In the genomic region with DNA sequence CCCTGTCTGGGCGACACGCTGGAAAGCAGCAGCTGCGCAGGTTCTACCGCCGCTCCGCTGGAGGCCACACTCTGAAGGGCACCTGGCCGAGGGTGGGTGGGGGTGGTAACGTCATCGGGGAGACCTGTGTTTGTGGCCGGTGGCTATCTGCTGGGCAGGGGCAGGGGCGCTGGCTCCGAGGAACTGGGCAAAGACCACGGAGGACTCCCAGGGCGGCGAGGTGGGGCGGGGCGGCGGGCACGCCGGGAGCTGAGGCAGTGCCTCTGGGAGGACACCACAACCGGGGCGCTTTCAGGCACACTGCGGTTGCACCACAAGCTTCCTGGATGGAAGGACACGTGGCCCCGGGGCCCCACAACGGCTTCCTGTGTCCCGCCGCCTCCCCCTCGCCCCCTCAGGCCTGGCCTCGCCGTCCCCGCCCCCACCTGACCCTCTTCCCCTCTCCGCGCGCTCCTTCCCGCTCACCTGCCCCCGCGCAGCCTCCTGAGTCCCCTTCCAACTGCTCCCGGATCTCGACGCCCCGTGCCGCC, we compare ENCODE assay signal across 8 cellular contexts. TPM values are rescaled to one million over a fixed set of nuclear protein-coding genes. Genes with fewer than 3 reads are reported as not detected.
DNase-seq lines count a peak whose midpoint lies in the region; ATAC-seq lines count a peak whose summit lies in the region.

No MANE protein-coding gene starts in this region.

- H3K27ac ChIP-seq in adipose tissue (ENCODE audit: low read depth, low read length), result peak overlapping the region; percentile 58

- DNase-seq in COLO668 (lab: John Stamatoyannopoulos, UW; ENCODE audit: unreplicated experiment) (peak; percentile 92), T-helper 1 cell (peak; percentile 76 to 91 (median 80)), iris pigment epithelial cell (ENCODE audit: low read depth) (peak; percentile 56), foreskin melanocyte (no peak)
- peak; percentile 76 for DNase-seq in stimulated activated CD4-positive, alpha-beta T cell treated with anti-CD3 and anti-CD28 coated beads, Interleukin-2, amount 100 ng/mL, for 4 hours (ENCODE audit: low read depth)

- ATAC-seq in GM19455 (IDR thresholded peaks at IDR 0.05; ENCODE audit: unreplicated experiment) (peak; percentile 38), HG03571 (IDR thresholded peaks at IDR 0.05; ENCODE audit: unreplicated experiment) (peak; percentile 32)

- 6 to 12% (median 9%) methylated on average over 31 to 43 of the region's 43 CpGs for WGBS in adipose tissue, 3 donors

RNA-seq across cellular contexts. Expression of a gene that starts 3.3 kb away (rescaled TPM):
- 10 to 100 TPM in 2 of 3 donors, 1 to 10 TPM in 1; 9.6 to 23.1 (median 19.6) TPM for polyA plus RNA-seq in adipose tissue

RNA-seq across cellular contexts. Expression of a gene that starts 23.8 kb away (rescaled TPM):
- 10 to 100 TPM in 2 of 3 donors, 1 to 10 TPM in 1; 1.0 to 20.5 (median 16.9) TPM for polyA plus RNA-seq in adipose tissue
